In the genomic region with DNA sequence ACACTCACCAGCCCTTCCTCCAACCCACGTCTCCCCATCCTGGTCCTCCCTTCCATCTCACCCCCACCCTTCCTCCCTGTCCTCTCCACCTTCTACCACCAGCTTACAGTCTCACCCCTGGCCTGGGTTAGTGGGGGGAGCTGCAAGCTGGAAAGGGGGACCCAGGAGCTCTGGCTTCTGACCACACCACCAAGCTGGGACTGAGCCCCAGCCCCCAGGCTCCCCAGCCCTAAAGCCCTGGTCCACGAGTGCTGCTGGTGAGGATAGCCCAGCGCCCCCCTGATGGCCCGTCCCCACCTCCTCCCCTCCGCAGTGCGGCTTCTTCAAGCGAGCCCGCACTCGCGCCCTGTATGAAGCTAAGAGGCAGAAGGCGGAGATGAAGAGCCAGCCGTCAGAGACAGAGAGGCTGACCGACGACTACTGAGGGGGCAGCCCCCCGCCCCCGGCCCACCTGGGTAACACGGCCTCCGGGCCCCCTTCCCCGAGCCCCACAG, we compare ENCODE assay signal across 9 cellular contexts.
"Had no signal": no experiment of that assay in that cellular context is flagged by ENCODE, and none has a peak within 500 bp of the region (broad histone marks: within the 10 kb centered on the region; RNA-seq: fewer than 3 reads in every experiment).

No MANE protein-coding gene starts in this region.

- H3K27ac ChIP-seq: transverse colon had no signal

- H3K27me3 ChIP-seq: transverse colon had no signal

- H3K4me1 Mint-ChIP-seq: activated B cell treated with CpG ODN at 0.5 μM for 24 hours; activated CD4-positive, alpha-beta T cell treated with anti-CD3 and anti-CD28 coated beads, Interleukin-2, amount 10 ng/mL, durations not matched to agents 7 days and 5 days; activated T-helper 17 cell treated with anti-CD3 and anti-CD28 coated beads, Interleukin-2, amount 50 U/mL, for 72 hours; naive thymus-derived CD8-positive, alpha-beta T cell had no signal

- H3K9me3 ChIP-seq: transverse colon had no signal

- H3K9me3 Mint-ChIP-seq: activated B cell treated with CpG ODN at 0.5 μM for 24 hours; activated CD4-positive, alpha-beta T cell treated with anti-CD3 and anti-CD28 coated beads, Interleukin-2, amount 10 ng/mL, durations not matched to agents 7 days and 5 days; activated naive CD4-positive, alpha-beta T cell treated with anti-CD3 and anti-CD28 coated beads for 36 hours; activated T-helper 17 cell treated with anti-CD3 and anti-CD28 coated beads, Interleukin-2, amount 50 U/mL, for 72 hours; naive thymus-derived CD8-positive, alpha-beta T cell had no signal

- H3K4me3 ChIP-seq: lung, transverse colon had no signal

- H3K27ac Mint-ChIP-seq: activated B cell treated with CpG ODN at 0.5 μM for 24 hours; activated CD4-positive, alpha-beta T cell treated with anti-CD3 and anti-CD28 coated beads, Interleukin-2, amount 10 ng/mL, durations not matched to agents 7 days and 5 days; activated naive CD4-positive, alpha-beta T cell treated with anti-CD3 and anti-CD28 coated beads for 36 hours; activated T-helper 17 cell treated with anti-CD3 and anti-CD28 coated beads, Interleukin-2, amount 50 U/mL, for 72 hours; naive thymus-derived CD8-positive, alpha-beta T cell had no signal

- H3K4me1 ChIP-seq: transverse colon had no signal

- DNase-seq: cortex of kidney, kidney glomerular epithelial cell had no signal

- H3K27me3 Mint-ChIP-seq: activated B cell treated with CpG ODN at 0.5 μM for 24 hours; activated T-helper 17 cell treated with anti-CD3 and anti-CD28 coated beads, Interleukin-2, amount 50 U/mL, for 72 hours had no signal

- H3K4me3 Mint-ChIP-seq: activated B cell treated with CpG ODN at 0.5 μM for 24 hours; activated CD4-positive, alpha-beta T cell treated with anti-CD3 and anti-CD28 coated beads, Interleukin-2, amount 10 ng/mL, durations not matched to agents 7 days and 5 days; activated naive CD4-positive, alpha-beta T cell treated with anti-CD3 and anti-CD28 coated beads for 36 hours; activated T-helper 17 cell treated with anti-CD3 and anti-CD28 coated beads, Interleukin-2, amount 50 U/mL, for 72 hours; naive thymus-derived CD8-positive, alpha-beta T cell had no signal

- H3K36me3 ChIP-seq: transverse colon had no signal
